23 cellular contexts compared by ENCODE assay signal in the genomic region with DNA sequence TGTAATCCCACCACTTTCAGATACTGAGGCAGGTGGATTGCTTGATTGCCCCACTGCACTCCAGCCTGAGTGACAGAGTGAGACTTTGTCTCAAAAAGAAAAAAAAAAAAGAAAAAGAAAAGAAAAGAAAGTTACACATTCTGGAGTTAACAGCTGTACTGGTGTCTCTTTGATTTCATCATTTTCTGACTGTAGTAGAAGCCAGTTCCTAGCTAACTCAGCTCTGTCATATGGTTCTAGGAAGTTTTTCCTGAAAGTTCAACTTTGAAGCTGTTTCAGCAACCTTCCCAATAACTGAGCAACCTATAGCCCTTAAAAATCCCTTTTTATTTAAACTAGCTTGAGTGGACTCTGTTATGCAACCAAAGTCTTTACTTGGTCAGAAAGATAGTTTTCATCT.
"Had no signal": no experiment of that assay in that cellular context is flagged by ENCODE, and none has a peak within 500 bp of the region (broad histone marks: within the 10 kb centered on the region; RNA-seq: fewer than 3 reads in every experiment).

No MANE protein-coding gene starts in this region.

- H3K4me1 ChIP-seq: adrenal gland, body of pancreas had no signal

- H3K9me3 ChIP-seq: adrenal gland, body of pancreas had no signal

- H3K27me3 ChIP-seq: adrenal gland, body of pancreas had no signal

- H3K4me3 ChIP-seq: adrenal gland, body of pancreas had no signal

- DNase-seq: activated B cell treated with CpG ODN at 0.5 μM for 24 hours; activated CD4-positive, alpha-beta T cell treated with anti-CD3 and anti-CD28 coated beads for 48 hours; activated CD4-positive, alpha-beta T cell treated with anti-CD3 and anti-CD28 coated beads, Interleukin-2, amount 50 U/mL, for 1 hour; activated CD4-positive, alpha-beta T cell treated with anti-CD3 and anti-CD28 coated beads, Interleukin-2, amount 50 U/mL, for 48 hours; activated CD8-positive, alpha-beta memory T cell treated with anti-CD3 and anti-CD28 coated beads for 24 hours; activated CD8-positive, alpha-beta T cell treated with anti-CD3 and anti-CD28 coated beads for 36 hours; activated effector memory CD4-positive, alpha-beta T cell treated with Interleukin-2 at 50 U/mL for 16 hours; activated gamma-delta T cell treated with Interleukin-2 at 50 U/mL for 16 hours; activated naive CD4-positive, alpha-beta T cell treated with anti-CD3 and anti-CD28 coated beads, Interleukin-2, amount 50 U/mL, for 16 hours; activated naive CD4-positive, alpha-beta T cell treated with Interleukin-2 at 50 U/mL for 16 hours; activated T-cell treated with anti-CD3 and anti-CD28 coated beads, Interleukin-2, amount 50 U/mL, for 4 hours; adrenal gland; amygdala; aorta; body of pancreas; caudate nucleus; cortex of kidney; effector CD8-positive, alpha-beta T cell; head of caudate nucleus; T-helper 1 cell; T-helper 17 cell; T1000; WERI-Rb-1 had no signal

- H3K27ac ChIP-seq: adrenal gland, body of pancreas, WERI-Rb-1 had no signal

- H3K36me3 ChIP-seq: adrenal gland, WERI-Rb-1 had no signal
